ENCODE assay signal across 21 cellular contexts in the genomic region with DNA sequence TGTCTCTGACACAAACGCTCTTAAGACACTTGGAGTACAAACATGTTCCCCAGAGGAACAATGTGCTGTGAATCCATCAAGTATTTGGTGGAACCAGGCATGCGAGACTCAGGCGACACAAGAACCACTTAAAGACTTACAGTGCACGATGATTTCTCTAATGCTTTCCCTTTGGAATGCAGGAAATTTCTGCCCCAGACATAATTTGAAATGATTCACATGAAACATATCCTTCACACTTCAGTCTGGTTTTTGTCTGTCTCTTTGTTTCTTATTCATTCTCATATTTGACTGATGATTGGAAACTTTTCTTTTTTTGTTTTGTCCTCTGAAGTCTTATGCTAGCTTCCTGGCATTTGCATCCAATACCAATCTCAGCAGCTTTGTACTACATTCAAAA.
DNase-seq lines count a peak whose midpoint lies in the region; ATAC-seq and TF ChIP-seq lines count a peak whose summit lies in the region.
"Had no signal": no experiment of that assay in that cellular context is flagged by ENCODE, and none has a peak within 500 bp of the region (broad histone marks: within the 10 kb centered on the region; RNA-seq: fewer than 3 reads in every experiment).

No MANE protein-coding gene starts in this region.

- DNase-seq in GM03348 (ENCODE audit: low spot score) (peak; percentile 61), amniotic stem cell (lab: John Stamatoyannopoulos, UW) (peak; percentile 38), foreskin fibroblast (peak; percentile 29 to 60), KG1 (lab: John Stamatoyannopoulos, UW) (no peak), SHP77 (lab: John Stamatoyannopoulos, UW) (no peak), SHP77 treated with DMSO at 0.1 percent for 48 hours (lab: John Stamatoyannopoulos, UW) (no peak)
- DNase-seq: activated CD4-positive, alpha-beta memory T cell treated with anti-CD3 and anti-CD28 coated beads, Interleukin-2, amount 10 ng/mL, durations not matched to agents 7 days and 5 days; C1 segment of cervical spinal cord; dermis blood vessel endothelial cell; DND-41; NCI-H524; PC-9; upper lobe of left lung had no signal

- no peak for TF ChIP-seq CTCF in foreskin fibroblast (IDR thresholded peaks at IDR 0.05; ENCODE audit: low read depth, low read length)

- no peaks in the 10 kb centered on the region for H3K36me3 ChIP-seq in skeletal muscle satellite cell (ENCODE audit: insufficient read depth, low read length)
- H3K36me3 ChIP-seq: esophagus muscularis mucosa, neural progenitor cell, upper lobe of left lung had no signal

- no peak for ATAC-seq in GM21423 (IDR thresholded peaks at IDR 0.05; ENCODE audit: unreplicated experiment)
- ATAC-seq: GM12878; sciatic nerve; stimulated activated effector memory CD8-positive, alpha-beta T cell treated with anti-CD3 and anti-CD28 coated beads, Interleukin-12 subunit alpha, Interleukin-12 subunit beta, amount 100 ng/mL, for 72 hours had no signal

- H3K4me1 ChIP-seq in skeletal muscle satellite cell (ENCODE audit: control insufficient read depth, insufficient read depth, low read length), result peaks cover 36% of the 10 kb centered on the region
- H3K4me1 ChIP-seq: upper lobe of left lung had no signal

- no peaks in the 10 kb centered on the region for H3K27me3 ChIP-seq in skeletal muscle satellite cell (ENCODE audit: control insufficient read depth, insufficient read depth, low read length)
- H3K27me3 ChIP-seq: esophagus muscularis mucosa, neural progenitor cell, upper lobe of left lung had no signal

- H3K4me3 ChIP-seq in foreskin fibroblast (ENCODE audit: low read depth in 1 of 2, low read length in 2 of 2) (no peak overlapping the region), skeletal muscle satellite cell (ENCODE audit: low read length) (no peak overlapping the region)
- H3K4me3 ChIP-seq: esophagus muscularis mucosa, GM12878, neural progenitor cell, PC-9, upper lobe of left lung had no signal

- peak overlapping the region; percentile 43 for H3K9ac ChIP-seq in skeletal muscle satellite cell (ENCODE audit: low read depth, low read length)
- H3K9ac ChIP-seq: KMS-11, neural progenitor cell had no signal

- H3K4me2 ChIP-seq in skeletal muscle satellite cell (ENCODE audit: low read length), result peak overlapping the region; percentile 58
- H3K4me2 ChIP-seq: KMS-11, neural progenitor cell, PC-9 had no signal

- H3K9me3 ChIP-seq in skeletal muscle satellite cell (replicated peaks; ENCODE audit: low read length), result no peaks in the 10 kb centered on the region
- H3K9me3 ChIP-seq: esophagus muscularis mucosa, upper lobe of left lung had no signal

Comparison
In these comparisons a context has a peak if more than half of its experiments do, and no peak if none do; other contexts are left out.
1. DNase-seq: peak in GM03348 (single experiment), amniotic stem cell (single experiment) and foreskin fibroblast (2 of 2); none in KG1 (single experiment), SHP77 (0 of 2) and SHP77 treated with DMSO at 0.1 percent for 48 hours (single experiment).